ENCODE assay signal across 8 cellular contexts in the genomic region with DNA sequence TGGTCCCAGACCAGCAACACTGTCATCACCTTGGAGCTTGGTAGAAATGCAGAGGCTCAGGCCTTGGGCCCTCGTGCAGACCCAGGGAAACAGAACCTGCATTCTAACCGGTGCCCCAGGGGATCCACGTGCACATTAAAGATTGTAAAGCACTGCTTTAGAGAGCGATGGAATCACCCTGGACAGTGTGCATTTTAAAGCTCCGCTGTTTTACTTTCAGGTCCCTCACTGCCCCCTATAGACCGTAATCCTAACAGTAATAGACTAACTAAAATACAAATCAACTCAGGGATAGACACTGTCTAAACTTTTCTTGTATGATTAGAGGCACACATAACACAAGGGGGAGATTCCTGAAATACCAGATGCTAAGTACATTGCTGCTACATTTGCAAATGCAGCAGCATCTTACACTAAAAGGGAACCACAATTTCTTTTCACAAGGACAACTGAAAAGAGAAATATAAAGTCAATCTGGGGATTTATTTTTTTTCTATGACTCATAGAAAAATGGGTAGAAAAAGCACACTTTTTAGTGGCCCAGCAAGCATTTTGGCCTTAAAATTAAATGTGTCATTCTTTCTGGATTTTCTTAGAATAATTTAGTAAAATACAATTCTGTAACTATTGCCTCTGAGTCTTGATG. TPM values are rescaled to one million over a fixed set of nuclear protein-coding genes. Genes with fewer than 3 reads are reported as not detected.
DNase-seq lines count a peak whose midpoint lies in the region; TF ChIP-seq lines count a peak whose summit lies in the region.

No MANE protein-coding gene starts in this region.

- H3K4me3 ChIP-seq in esophagus squamous epithelium (no peak overlapping the region), sigmoid colon (no peak overlapping the region)

- no peaks in the 10 kb centered on the region for H3K9me3 ChIP-seq in esophagus squamous epithelium
- no peaks in the 10 kb centered on the region for H3K9me3 ChIP-seq in sigmoid colon

- TF ChIP-seq POLR2A in esophagus squamous epithelium (IDR thresholded peaks at IDR 0.05) (no peak), sigmoid colon (IDR thresholded peaks at IDR 0.05) (no peak)

- H3K36me3 ChIP-seq in esophagus squamous epithelium, result no peaks in the 10 kb centered on the region
- no peaks in the 10 kb centered on the region for H3K36me3 ChIP-seq in sigmoid colon

- WGBS in esophagus squamous epithelium, 2 donors, result 5 to 17% methylated on average over 5 to 6 of the region's 6 CpGs
- WGBS in sigmoid colon, 2 donors, result 14 to 15% methylated on average over 6 of the region's 6 CpGs

- H3K27me3 ChIP-seq in esophagus squamous epithelium, result peaks cover 0 to 21% (median 0%) of the 10 kb centered on the region in 4 donors
- H3K27me3 ChIP-seq in sigmoid colon, result no peaks in the 10 kb centered on the region

- H3K27ac ChIP-seq in esophagus squamous epithelium (no peak overlapping the region), sigmoid colon (no peak overlapping the region)

- peak; percentile 13 to 28 for DNase-seq in NOMO-1 (lab: John Stamatoyannopoulos, UW; ENCODE audit: unreplicated experiment in 2 of 2)
- DNase-seq in NOMO-1 treated with dmso at 0.1 percent for 144 hours (lab: John Stamatoyannopoulos, UW; ENCODE audit: unreplicated experiment), result no peak
- DNase-seq in NCI-H82 (lab: John Stamatoyannopoulos, UW), result peak; percentile 73
- DNase-seq in esophagus squamous epithelium (lab: John Stamatoyannopoulos, UW), result no peak
- DNase-seq in renal cortical epithelial cell (ENCODE audit: low read depth), result peak; percentile 65
- DNase-seq in cortex of kidney (lab: John Stamatoyannopoulos, UW), result no peak
- no peak for DNase-seq in sigmoid colon
- DNase-seq in NCI-H345 (lab: John Stamatoyannopoulos, UW), result no peak

- TF ChIP-seq EP300 in sigmoid colon (IDR thresholded peaks at IDR 0.05), result no peak

- intact Hi-C loops in esophagus squamous epithelium (cut with DNase I) (loop anchor here (5.0 kb wide), 1 partner anchor 184 kb away; no protein-coding TSS in a partner anchor), sigmoid colon (cut with DNase I) (loop anchor here (1.0 to 5.0 kb wide), 2 partner anchors 188 to 601 kb away; no protein-coding TSS in a partner anchor)

- H3K4me1 ChIP-seq in esophagus squamous epithelium (no peaks in the 10 kb centered on the region), sigmoid colon (peaks cover 0 to 18% (median 2%) of the 10 kb centered on the region in 4 donors)

- peak in 5 of 6 experiments; percentile 31 to 71 (median 34) for TF ChIP-seq CTCF in esophagus squamous epithelium (IDR thresholded peaks at IDR 0.05)
- TF ChIP-seq CTCF in sigmoid colon (IDR thresholded peaks at IDR 0.05), result peak in 2 of 4 experiments; percentile 24 to 37

RNA-seq across cellular contexts. Expression of a gene that starts 10.5 kb away (rescaled TPM):
- total RNA-seq in esophagus squamous epithelium, result 1 to 10 TPM in 3 of 4 donors, under 1 TPM in 1; 0.57 to 5.7 (median 2.1) TPM
- total RNA-seq in renal cortical epithelial cell, result 0.35 and 0.69 TPM in 2 replicates
- under 1 TPM in 3 of 4 donors, not detected in 1; 0.54 to 0.99 (median 0.71) TPM for total RNA-seq in sigmoid colon
- under 1 TPM in 1 of 3 donors, not detected in 2; 0.04 TPM for polyA plus RNA-seq in sigmoid colon

Comparison
In these comparisons a context has a peak if more than half of its experiments do, and no peak if none do; other contexts are left out.
1. DNase-seq: peak in NOMO-1 (2 of 2), NCI-H82 (single experiment) and renal cortical epithelial cell (single experiment); none in NOMO-1 treated with dmso at 0.1 percent for 144 hours (single experiment), esophagus squamous epithelium (single experiment), cortex of kidney (single experiment), sigmoid colon (single experiment) and NCI-H345 (single experiment).